ENCODE assay signal across 2 cellular contexts in genomic region chr2:24805811-24806659, GRCh38.
A peak's percentile ranks its signal among the peaks of the same experiment; 100 is the strongest.
TF ChIP-seq lines count a peak whose summit lies in the region.
"Not testable (repeated sequence)": the region's sequence is repeated elsewhere in the genome, so short reads cannot be mapped to it uniquely, and the experiment has no call there.

No MANE protein-coding gene starts in this region.

TF ChIP-seq in GM12878, 131 proteins besides CTCF, POLR2A, EP300 and RAD21:
- TF ChIP-seq YY1 (IDR thresholded peaks at IDR 0.05; ENCODE audit: low read depth, low read length): 0 out of 2 replicates have a peak, but pooled peaks have one; percentile 14
- TF ChIP-seq BACH1 (IDR thresholded peaks at IDR 0.05; ENCODE audit: borderline replicate concordance): peak; percentile 67; the same call in 1 of the 2 replicates

TF ChIP-seq in HepG2, 621 proteins besides CTCF, POLR2A, EP300 and RAD21:
- TF ChIP-seq NFE2L2 (IDR thresholded peaks at IDR 0.05; ENCODE audit: low read length) (peak; percentile 94), NRL (CRISPR knock-in tag; IDR thresholded peaks at IDR 0.05; ENCODE audit: borderline replicate concordance) (peak; percentile 25; the same call in 1 of the 2 replicates), FOXA1 (CRISPR knock-in tag; IDR thresholded peaks at IDR 0.05) (peak; percentile 51), MAFF (IDR thresholded peaks at IDR 0.05; ENCODE audit: low read depth, low read length) (peak; percentile 89), ZNF281 (CRISPR knock-in tag; IDR thresholded peaks at IDR 0.05; ENCODE audit: borderline replicate concordance) (peak; percentile 92), ZNF687 (CRISPR knock-in tag; IDR thresholded peaks at IDR 0.05) (peak; percentile 42; the same call in 1 of the 2 replicates), NFE2 (CRISPR knock-in tag; IDR thresholded peaks at IDR 0.05) (peak; percentile 45; the same call in 1 of the 2 replicates), MAFK (conservative IDR thresholded peaks at IDR 0.05 in 1 of 2, IDR thresholded peaks at IDR 0.05 in 1 of 2; ENCODE audit: low read length in 2 of 2) (peak; percentile 93 to 94)
- not testable (repeated sequence) for TF ChIP-seq FOXA1 (IDR thresholded peaks at IDR 0.05)
